In the genomic region with DNA sequence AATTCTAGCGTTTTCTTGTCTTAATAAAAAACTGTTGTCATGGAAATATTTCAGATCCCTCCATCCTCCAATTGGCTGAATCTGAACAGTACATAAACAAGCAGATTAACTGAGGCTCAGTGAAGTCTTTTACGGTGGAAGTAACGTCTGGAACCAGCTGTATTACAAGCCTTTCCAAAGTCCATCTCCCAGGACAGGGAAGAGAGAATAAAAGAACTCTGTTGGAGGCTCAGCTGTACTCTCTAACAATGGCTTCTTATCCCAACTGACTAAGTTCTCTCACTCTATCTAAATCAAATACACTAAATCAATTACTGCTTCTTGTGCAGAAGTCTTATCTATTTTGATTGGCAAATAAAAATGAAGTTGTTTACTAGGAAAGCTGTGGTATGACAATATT, we compare ENCODE assay signal across 1 cellular context.
TF ChIP-seq lines count a peak whose summit lies in the region.

No MANE protein-coding gene starts in this region.

TF ChIP-seq in IMR-90, 13 proteins besides CTCF, POLR2A, EP300 and RAD21 (continued from another document):
- TF ChIP-seq MXI1 (IDR thresholded peaks at IDR 0.05; ENCODE audit: borderline replicate concordance, low read depth, low read length), result no peak
